ENCODE assay signal across 8 cellular contexts in genomic region chr6:27178860-27179259, GRCh38.
DNase-seq lines count a peak whose midpoint lies in the region; ATAC-seq lines count a peak whose summit lies in the region.

No MANE protein-coding gene starts in this region.

- peaks cover 17% of the 10 kb centered on the region for H3K4me1 Mint-ChIP-seq in activated CD4-positive, alpha-beta T cell treated with anti-CD3 and anti-CD28 coated beads, Interleukin-2, amount 10 ng/mL, durations not matched to agents 7 days and 5 days
- H3K4me1 Mint-ChIP-seq in activated naive CD8-positive, alpha-beta T cell treated with anti-CD3 and anti-CD28 coated beads, Interleukin-2, amount 50 U/mL, for 24 hours, result peaks cover 26% of the 10 kb centered on the region
- peaks cover 9% of the 10 kb centered on the region for H3K4me1 Mint-ChIP-seq in stimulated activated naive CD8-positive, alpha-beta T cell treated with anti-CD3 and anti-CD28 coated beads, Interleukin-15, amount 100 ng/mL, for 72 hours

- POLR2A ChIA-PET in activated CD4-positive, alpha-beta T cell treated with anti-CD3 and anti-CD28 coated beads, Interleukin-2, amount 10 ng/mL, durations not matched to agents 7 days and 5 days (lab: Charles Lee), result no interaction called here

- H3K27ac Mint-ChIP-seq in activated CD4-positive, alpha-beta T cell treated with anti-CD3 and anti-CD28 coated beads, Interleukin-2, amount 10 ng/mL, durations not matched to agents 7 days and 5 days, result peak overlapping the region; percentile 9
- no peak overlapping the region for H3K27ac Mint-ChIP-seq in activated naive CD8-positive, alpha-beta T cell treated with anti-CD3 and anti-CD28 coated beads, Interleukin-2, amount 50 U/mL, for 24 hours
- H3K27ac Mint-ChIP-seq in stimulated activated naive CD8-positive, alpha-beta T cell treated with anti-CD3 and anti-CD28 coated beads, Interleukin-15, amount 100 ng/mL, for 72 hours, result no peak overlapping the region

- no peaks in the 10 kb centered on the region for H3K9me3 Mint-ChIP-seq in activated CD4-positive, alpha-beta T cell treated with anti-CD3 and anti-CD28 coated beads, Interleukin-2, amount 10 ng/mL, durations not matched to agents 7 days and 5 days
- H3K9me3 Mint-ChIP-seq in activated naive CD8-positive, alpha-beta T cell treated with anti-CD3 and anti-CD28 coated beads, Interleukin-2, amount 50 U/mL, for 24 hours, result no peaks in the 10 kb centered on the region
- no peaks in the 10 kb centered on the region for H3K9me3 Mint-ChIP-seq in stimulated activated naive CD8-positive, alpha-beta T cell treated with anti-CD3 and anti-CD28 coated beads, Interleukin-15, amount 100 ng/mL, for 72 hours

- CTCF ChIA-PET in activated CD4-positive, alpha-beta T cell treated with anti-CD3 and anti-CD28 coated beads, Interleukin-2, amount 10 ng/mL, durations not matched to agents 7 days and 5 days (lab: Charles Lee), result interaction anchor here (0.7 kb wide), 1 partner anchor 33 kb away, joined by 3 read pairs; no protein-coding TSS in a partner anchor

- DNase-seq in activated CD4-positive, alpha-beta T cell treated with anti-CD3 and anti-CD28 coated beads, Interleukin-2, amount 10 ng/mL, durations not matched to agents 7 days and 5 days, result no peak
- no peak for DNase-seq in activated CD4-positive, alpha-beta T cell treated with anti-CD3 and anti-CD28 coated beads, Interleukin-2, amount 50 U/mL, for 48 hours
- no peak for DNase-seq in activated naive CD8-positive, alpha-beta T cell treated with anti-CD3 and anti-CD28 coated beads, Interleukin-2, amount 50 U/mL, for 24 hours
- DNase-seq in iPS-NIHi11 (ENCODE audit: low spot score) (peak; percentile 28), NCI-H1436 (lab: John Stamatoyannopoulos, UW) (no peak)
- DNase-seq in stimulated activated naive CD8-positive, alpha-beta T cell treated with anti-CD3 and anti-CD28 coated beads, Interleukin-15, amount 100 ng/mL, for 72 hours, result no peak
- DNase-seq in stimulated activated naive CD4-positive, alpha-beta T cell (lab: John Stamatoyannopoulos, UW), result no peak

- H3K36me3 Mint-ChIP-seq in activated CD4-positive, alpha-beta T cell treated with anti-CD3 and anti-CD28 coated beads, Interleukin-2, amount 10 ng/mL, durations not matched to agents 7 days and 5 days (ENCODE audit: low read depth), result peaks cover 2% of the 10 kb centered on the region
- H3K36me3 Mint-ChIP-seq in activated naive CD8-positive, alpha-beta T cell treated with anti-CD3 and anti-CD28 coated beads, Interleukin-2, amount 50 U/mL, for 24 hours (ENCODE audit: low read depth), result peaks cover 2% of the 10 kb centered on the region

- no peak for ATAC-seq in activated naive CD8-positive, alpha-beta T cell treated with anti-CD3 and anti-CD28 coated beads, Interleukin-2, amount 50 U/mL, for 24 hours
- ATAC-seq in stimulated activated naive CD8-positive, alpha-beta T cell treated with anti-CD3 and anti-CD28 coated beads, Interleukin-15, amount 100 ng/mL, for 72 hours, result no peak
- ATAC-seq in GM21390 (IDR thresholded peaks at IDR 0.05; ENCODE audit: unreplicated experiment), result no peak

- peak overlapping the region; percentile 96 for H3K4me3 Mint-ChIP-seq in activated CD4-positive, alpha-beta T cell treated with anti-CD3 and anti-CD28 coated beads, Interleukin-2, amount 10 ng/mL, durations not matched to agents 7 days and 5 days
- peak overlapping the region; percentile 90 for H3K4me3 Mint-ChIP-seq in activated naive CD8-positive, alpha-beta T cell treated with anti-CD3 and anti-CD28 coated beads, Interleukin-2, amount 50 U/mL, for 24 hours
- peak overlapping the region; percentile 84 to 95 for H3K4me3 Mint-ChIP-seq in stimulated activated naive CD8-positive, alpha-beta T cell treated with anti-CD3 and anti-CD28 coated beads, Interleukin-15, amount 100 ng/mL, for 72 hours

- H3K27me3 Mint-ChIP-seq in activated CD4-positive, alpha-beta T cell treated with anti-CD3 and anti-CD28 coated beads, Interleukin-2, amount 10 ng/mL, durations not matched to agents 7 days and 5 days, result peaks cover 43% of the 10 kb centered on the region
- peaks cover 14% of the 10 kb centered on the region for H3K27me3 Mint-ChIP-seq in activated naive CD8-positive, alpha-beta T cell treated with anti-CD3 and anti-CD28 coated beads, Interleukin-2, amount 50 U/mL, for 24 hours
- H3K27me3 Mint-ChIP-seq in stimulated activated naive CD8-positive, alpha-beta T cell treated with anti-CD3 and anti-CD28 coated beads, Interleukin-15, amount 100 ng/mL, for 72 hours, result peaks cover 11% of the 10 kb centered on the region
